In genomic region chr1:119613769-119614358, GRCh38 we compare ENCODE assay signal across 8 cellular contexts. TPM values are rescaled to one million over a fixed set of nuclear protein-coding genes. Genes with fewer than 3 reads are reported as not detected.
A peak's percentile ranks its signal among the peaks of the same experiment; 100 is the strongest.
DNase-seq lines count a peak whose midpoint lies in the region; ATAC-seq and TF ChIP-seq lines count a peak whose summit lies in the region.

No MANE protein-coding gene starts in this region.

- CTCF ChIA-PET in PC-9 (lab: Charles Lee) = interaction anchor here (0.6 to 1.4 kb wide), 7 partner anchors 46 to 117 kb away, joined by 3 to 18 read pairs (median 5); no protein-coding TSS in a partner anchor

- no peaks in the 10 kb centered on the region for H3K9me3 Mint-ChIP-seq in activated T-cell treated with anti-CD3 and anti-CD28 coated beads, Interleukin-2, amount 50 U/mL, for 4 hours

- no peaks in the 10 kb centered on the region for H3K4me1 ChIP-seq in PC-9 (replicated peaks; ENCODE audit: insufficient read depth)
- no peaks in the 10 kb centered on the region for H3K4me1 ChIP-seq in tibial artery

- no peaks in the 10 kb centered on the region for H3K36me3 Mint-ChIP-seq in activated T-cell treated with anti-CD3 and anti-CD28 coated beads, Interleukin-2, amount 50 U/mL, for 4 hours (ENCODE audit: insufficient read depth)

- POLR2A ChIA-PET in PC-9 (lab: Charles Lee; ENCODE audit: unreplicated experiment) = interaction anchor here (0.6 kb wide), 1 partner anchor 63 kb away, joined by 3 read pairs; no protein-coding TSS in a partner anchor

- no peak overlapping the region for H3K4me2 ChIP-seq in PC-9

- H3K27ac ChIP-seq in PC-9 (no peak overlapping the region), tibial artery (no peak overlapping the region)

- H3K79me2 ChIP-seq in PC-9 (ENCODE audit: low read depth) = no peaks in the 10 kb centered on the region

- H3K9me2 ChIP-seq in PC-9 (ENCODE audit: insufficient read depth) = no peaks in the 10 kb centered on the region

- H2AFZ ChIP-seq in PC-9 = no peak overlapping the region

- H4K20me1 ChIP-seq in PC-9 (ENCODE audit: insufficient read depth) = no peaks in the 10 kb centered on the region

- peaks cover 5% of the 10 kb centered on the region for H3K27me3 Mint-ChIP-seq in activated T-cell treated with anti-CD3 and anti-CD28 coated beads, Interleukin-2, amount 50 U/mL, for 4 hours (ENCODE audit: low read depth)

- H3K4me3 ChIP-seq in Jurkat, Clone E6-1 (ENCODE audit: low read length) = no peak overlapping the region
- no peak overlapping the region for H3K4me3 ChIP-seq in PC-9
- H3K4me3 ChIP-seq in fibroblast of the aortic adventitia (ENCODE audit: low read depth, low read length) = no peak overlapping the region
- H3K4me3 ChIP-seq in tibial artery = no peak overlapping the region

- TF ChIP-seq CTCF in PC-9 (conservative IDR thresholded peaks at IDR 0.05) (peak; percentile 98), fibroblast of the aortic adventitia (IDR thresholded peaks at IDR 0.05; ENCODE audit: insufficient read depth, low read length) (peak; percentile 83), tibial artery (IDR thresholded peaks at IDR 0.05) (peak; percentile 76)

- H3K4me3 Mint-ChIP-seq in activated T-cell treated with anti-CD3 and anti-CD28 coated beads, Interleukin-2, amount 50 U/mL, for 4 hours = no peak overlapping the region

- no peaks in the 10 kb centered on the region for H3K4me1 Mint-ChIP-seq in activated T-cell treated with anti-CD3 and anti-CD28 coated beads, Interleukin-2, amount 50 U/mL, for 4 hours (ENCODE audit: low read depth)

- peak; percentile 72 for ATAC-seq in GM21619 (IDR thresholded peaks at IDR 0.05; ENCODE audit: unreplicated experiment)
- ATAC-seq in activated T-cell treated with anti-CD3 and anti-CD28 coated beads, Interleukin-2, amount 50 U/mL, for 4 hours = peak; percentile 80 to 84

- DNase-seq in EH (ENCODE audit: low read depth) (peak; percentile 87), PC-9 (peak; percentile 77 to 88), fibroblast of the aortic adventitia (ENCODE audit: low read depth) (peak; percentile 91), non-pigmented ciliary epithelial cell (ENCODE audit: low read depth) (peak; percentile 53), tibial artery (peak; percentile 85 to 89)
- peak; percentile 56 for DNase-seq in Jurkat, Clone E6-1 (ENCODE audit: low read depth, low spot score)
- DNase-seq in activated T-cell treated with anti-CD3 and anti-CD28 coated beads, Interleukin-2, amount 50 U/mL, for 4 hours = peak; percentile 40

- H3K27me3 ChIP-seq in PC-9 (ENCODE audit: insufficient read depth, low read depth) = no peaks in the 10 kb centered on the region
- H3K27me3 ChIP-seq in tibial artery = no peaks in the 10 kb centered on the region

- H3K9me3 ChIP-seq in PC-9 (ENCODE audit: insufficient read depth, low read depth) = no peaks in the 10 kb centered on the region
- H3K9me3 ChIP-seq in tibial artery = no peaks in the 10 kb centered on the region

- H3F3A ChIP-seq in PC-9 (ENCODE audit: insufficient read depth, low read depth) = no peaks in the 10 kb centered on the region

- intact Hi-C loops in PC-9 (cut with micrococcal nuclease; ENCODE audit: unreplicated experiment) (loop anchor here (1.0 to 10.0 kb wide), 6 partner anchors 35 to 331 kb away; partner anchors contain the start of genes PHGDH and ZNF697), tibial artery (cut with DNase I; ENCODE audit: low total_unique reads) (loop anchor here (2.0 kb wide), 1 partner anchor 51 kb away; no protein-coding TSS in a partner anchor)

- H3K36me3 ChIP-seq in PC-9 (ENCODE audit: low read depth) (no peaks in the 10 kb centered on the region), tibial artery (no peaks in the 10 kb centered on the region)

- no TSS peak for BruUV-seq in PC-9 (replicated peaks; lab: Mats Ljungman, UMichigan)

RNA-seq across cellular contexts. Expression of gene ZNF697, which starts 34.2 kb away (rescaled TPM):
- polyA plus RNA-seq in Jurkat, Clone E6-1 (2012; ENCODE audit: insufficient read depth, insufficient read length) = 0.63 TPM
- total RNA-seq in PC-9 (2021) (3.6 and 4.1 TPM in 2 replicates), fibroblast of the aortic adventitia (ENCODE audit: low replicate concordance) (4.4 and 7.3 TPM in 2 replicates)
- under 1 TPM; 0.32 to 0.73 (median 0.49) TPM for total RNA-seq in activated T-cell treated with anti-CD3 and anti-CD28 coated beads, Interleukin-2, amount 50 U/mL, for 4 hours

Comparison
In these comparisons a context has a peak if more than half of its experiments do, and no peak if none do; other contexts are left out.
1. DNase-seq: peak in every context shown above with its lines; median percentile 91 in fibroblast of the aortic adventitia; 87 in EH; 87 in tibial artery; 82 in PC-9; 56 in Jurkat, Clone E6-1; 53 in non-pigmented ciliary epithelial cell; 40 in activated T-cell treated with anti-CD3 and anti-CD28 coated beads, Interleukin-2, amount 50 U/mL, for 4 hours.